In the genomic region with DNA sequence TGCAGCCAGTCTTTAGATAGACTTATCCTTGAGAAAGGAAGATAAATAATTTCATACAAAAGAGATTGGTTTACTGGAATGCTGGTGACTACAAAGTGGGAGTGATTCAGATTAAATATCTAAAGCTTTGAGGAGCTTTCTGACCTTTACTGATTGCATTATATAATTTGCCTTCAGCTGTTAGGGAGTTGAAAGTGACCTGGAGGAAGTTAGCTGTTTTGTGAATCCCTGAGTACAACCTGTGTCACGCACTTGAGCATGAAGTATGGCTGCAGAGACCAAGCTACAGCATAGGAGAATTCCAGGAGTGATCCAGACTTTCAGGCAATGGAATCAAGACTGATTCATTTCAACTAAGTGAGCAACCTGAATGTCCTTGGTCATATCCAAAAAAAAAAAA, we compare ENCODE assay signal across 25 cellular contexts.
DNase-seq lines count a peak whose midpoint lies in the region; ATAC-seq and TF ChIP-seq lines count a peak whose summit lies in the region.
"Had no signal": no experiment of that assay in that cellular context is flagged by ENCODE, and none has a peak within 500 bp of the region (broad histone marks: within the 10 kb centered on the region; RNA-seq: fewer than 3 reads in every experiment).

No MANE protein-coding gene starts in this region.

- no peaks in the 10 kb centered on the region for H3K9me3 ChIP-seq in effector memory CD4-positive, alpha-beta T cell (ENCODE audit: control insufficient read depth, low read length)
- H3K9me3 ChIP-seq: A549, SJSA1 had no signal

- H3K36me3 Mint-ChIP-seq in mesothelial cell of epicardium (no peaks in the 10 kb centered on the region), MCF 10A (ENCODE audit: insufficient read depth, unreplicated experiment) (no peaks in the 10 kb centered on the region), WTC11 (peaks cover 41% of the 10 kb centered on the region)
- H3K36me3 Mint-ChIP-seq: IgD-negative memory B cell had no signal

- H3K4me3 Mint-ChIP-seq in mesothelial cell of epicardium (no peak overlapping the region), MCF 10A (ENCODE audit: unreplicated experiment) (no peak overlapping the region), WTC11 (no peak overlapping the region)
- H3K4me3 Mint-ChIP-seq: B cell, IgD-negative memory B cell had no signal

- DNase-seq in EL (peak; percentile 21), LHCN-M2 (ENCODE audit: low read depth) (peak; percentile 53), astrocyte of the hippocampus (ENCODE audit: low read depth, low spot score) (peak; percentile 0), mesothelial cell of epicardium (ENCODE audit: low spot score in 2 of 2, unreplicated experiment in 2 of 2) (no peak), caudate nucleus (lab: John Stamatoyannopoulos, UW) (no peak), MCF 10A (ENCODE audit: unreplicated experiment) (no peak), WTC11 (ENCODE audit: low spot score) (no peak)
- DNase-seq in effector memory CD4-positive, alpha-beta T cell: no peak
- DNase-seq: DMS79 treated with DMSO at 0.1 percent for 48 hours; HCEC 1CT; MM.1S; NCI-H1048; NCI-H1436; NCI-H187 treated with DMSO at 0.1 percent for 48 hours; NCI-H2107; NCI-H345; NCI-H524; NCI-H774; NK-92 treated with Interleukin-12 subunit alpha and Interleukin-12 subunit beta, amount 100 ng/mL, for 24 hours had no signal

- H3K4me1 Mint-ChIP-seq in mesothelial cell of epicardium (peaks cover 12% of the 10 kb centered on the region), MCF 10A (ENCODE audit: insufficient read depth, unreplicated experiment) (peaks cover 6% of the 10 kb centered on the region), WTC11 (no peaks in the 10 kb centered on the region)
- H3K4me1 Mint-ChIP-seq: B cell, IgD-negative memory B cell had no signal

- H3K27ac Mint-ChIP-seq in mesothelial cell of epicardium (peak overlapping the region; percentile 30), MCF 10A (ENCODE audit: low read depth, unreplicated experiment) (no peak overlapping the region), WTC11 (no peak overlapping the region)
- H3K27ac Mint-ChIP-seq: B cell, IgD-negative memory B cell had no signal

- H3K27me3 Mint-ChIP-seq in mesothelial cell of epicardium (ENCODE audit: low read depth) (no peaks in the 10 kb centered on the region), MCF 10A (ENCODE audit: insufficient read depth, unreplicated experiment) (no peaks in the 10 kb centered on the region), WTC11 (ENCODE audit: low read depth) (peaks cover 3% of the 10 kb centered on the region; the same call in 1 of the 2 replicates)
- H3K27me3 Mint-ChIP-seq: B cell, IgD-negative memory B cell had no signal

- H3K4me1 ChIP-seq in effector memory CD4-positive, alpha-beta T cell (ENCODE audit: control insufficient read depth, insufficient read depth, low read length, poor library complexity, severe bottlenecking): no peaks in the 10 kb centered on the region
- H3K4me1 ChIP-seq: A549, SJSA1 had no signal

- H3K27me3 ChIP-seq in effector memory CD4-positive, alpha-beta T cell (replicated peaks; ENCODE audit: control insufficient read depth, insufficient read depth, low read length, poor library complexity, severe bottlenecking): no peaks in the 10 kb centered on the region
- H3K27me3 ChIP-seq: SJSA1 had no signal

- POLR2A ChIA-PET in MCF 10A (lab: Yijun Ruan, JAX) (no interaction called here), WTC11 (lab: Charles Lee) (interaction anchor here (0.6 kb wide), 1 partner anchor 172 kb away, joined by 4 read pairs; no protein-coding TSS in a partner anchor)

- intact Hi-C loops in MCF 10A (cut with micrococcal nuclease): no loop called here

- CTCF ChIA-PET in MCF 10A (lab: Yijun Ruan, JAX): interaction anchor here (0.6 to 0.7 kb wide), 2 partner anchors 9 to 71 kb away, joined by 3 to 6 read pairs; no protein-coding TSS in a partner anchor
- CTCF ChIA-PET in WTC11 (lab: Charles Lee): no interaction called here

- H3K4me3 ChIP-seq in effector memory CD4-positive, alpha-beta T cell (ENCODE audit: insufficient read depth, low read depth, low read length, poor library complexity, severe bottlenecking): no peak overlapping the region
- H3K4me3 ChIP-seq: A549, GM12878, SJSA1 had no signal

- BruUV-seq in MCF 10A (replicated peaks; lab: Mats Ljungman, UMichigan): no TSS peak

- ATAC-seq in WTC11: no peak
- ATAC-seq: A549, GM12878, Right ventricle myocardium inferior had no signal

- H3K9me3 Mint-ChIP-seq in mesothelial cell of epicardium (peaks cover 4% of the 10 kb centered on the region), MCF 10A (ENCODE audit: unreplicated experiment) (no peaks in the 10 kb centered on the region), WTC11 (peaks cover 54% of the 10 kb centered on the region)

- no peak overlapping the region for H3K27ac ChIP-seq in effector memory CD4-positive, alpha-beta T cell (ENCODE audit: insufficient read depth, low read length, poor library complexity, severe bottlenecking)
- H3K27ac ChIP-seq in caudate nucleus (ENCODE audit: low read depth, low read length): no peak overlapping the region
- H3K27ac ChIP-seq: A549, SJSA1 had no signal

- no peaks in the 10 kb centered on the region for H3K36me3 ChIP-seq in effector memory CD4-positive, alpha-beta T cell (ENCODE audit: control insufficient read depth, insufficient read depth, low read length)
- H3K36me3 ChIP-seq: SJSA1 had no signal

- TF ChIP-seq CTCF in mesothelial cell of epicardium (IDR thresholded peaks at IDR 0.05; ENCODE audit: unreplicated experiment) (no peak), MCF 10A (IDR thresholded peaks at IDR 0.05; ENCODE audit: unreplicated experiment) (no peak), WTC11 (IDR thresholded peaks at IDR 0.05) (no peak)

TF ChIP-seq in WTC11, 78 proteins besides CTCF, POLR2A, EP300 and RAD21:
- no peak for TF ChIP-seq SOX15 (CRISPR knock-in tag; IDR thresholded peaks at IDR 0.05)

Comparison
In these comparisons a context has a peak if more than half of its experiments do, and no peak if none do; other contexts are left out.
1. DNase-seq: peak in EL (single experiment), LHCN-M2 (single experiment) and astrocyte of the hippocampus (single experiment); none in mesothelial cell of epicardium (0 of 2), effector memory CD4-positive, alpha-beta T cell (0 of 3), caudate nucleus (0 of 61), MCF 10A (single experiment) and WTC11 (single experiment).